Comparison of ENCODE assay signal across 8 cellular contexts in the genomic region with DNA sequence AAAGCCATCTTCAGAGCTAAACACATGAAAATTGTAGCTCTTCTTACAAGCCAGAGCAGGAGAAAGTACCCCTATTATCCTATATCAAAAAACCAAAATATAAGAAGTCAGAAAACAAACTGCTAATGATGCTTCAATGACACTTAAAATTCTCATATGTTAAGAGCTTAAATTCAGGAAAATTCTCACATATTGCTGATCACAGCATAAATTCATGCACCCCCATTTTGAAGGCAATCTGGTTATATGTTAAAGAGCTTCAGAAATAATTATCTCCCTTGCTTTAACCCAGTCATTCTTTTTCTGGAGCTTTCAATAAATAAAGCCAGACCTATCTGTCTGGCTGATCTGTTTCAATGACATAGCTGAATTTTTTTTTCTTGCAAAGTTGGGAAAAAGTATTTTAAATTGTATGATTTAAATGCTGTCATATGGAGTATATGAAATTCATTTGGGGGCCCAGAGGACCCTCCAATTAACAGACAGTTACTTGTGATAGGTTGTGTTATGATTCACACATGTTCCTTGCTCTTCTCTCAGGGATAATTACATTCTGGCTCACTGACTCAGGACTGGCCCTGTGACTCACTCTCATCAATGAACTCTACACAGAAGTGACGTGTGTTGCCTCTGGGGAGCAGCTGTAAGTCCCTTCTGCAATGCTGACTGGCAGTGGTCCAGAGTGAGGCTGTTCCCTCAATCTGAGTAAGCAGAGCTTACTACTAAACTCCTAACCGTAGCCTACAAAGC.
DNase-seq lines count a peak whose midpoint lies in the region; ATAC-seq and TF ChIP-seq lines count a peak whose summit lies in the region.

No MANE protein-coding gene starts in this region.

- H3K27ac ChIP-seq in left lung (peak overlapping the region in 1 of 2 donors; percentile 58), transverse colon (peak overlapping the region; percentile 53 to 65 (median 62))

- H3K9me3 ChIP-seq in left lung, result no peaks in the 10 kb centered on the region
- H3K9me3 ChIP-seq in transverse colon, result no peaks in the 10 kb centered on the region

- H3K36me3 ChIP-seq in left lung (no peaks in the 10 kb centered on the region), transverse colon (no peaks in the 10 kb centered on the region)

- DNase-seq in C1 segment of cervical spinal cord (lab: John Stamatoyannopoulos, UW) (peak in 10 of 14 donors; percentile 1 to 85 (median 31)), NCI-H82 treated with DMSO at 0.1 percent for 48 hours (lab: John Stamatoyannopoulos, UW; ENCODE audit: unreplicated experiment) (peak; percentile 69), cardiac fibroblast (ENCODE audit: low read depth in 2 of 2) (peak; percentile 100), left lung (peak in 1 of 2 donors; percentile 93), transverse colon (peak; percentile 79), GDM1 (lab: John Stamatoyannopoulos, UW) (no peak)

- 18% methylated on average over 2 of the region's 2 CpGs; no CpG with 5 or more reads in 1 of the 2 donors for WGBS in transverse colon (ENCODE audit: low coverage in 1 of 2), 2 donors

- no peak for TF ChIP-seq EP300 in transverse colon (IDR thresholded peaks at IDR 0.05; ENCODE audit: low read depth)

- H3K4me1 ChIP-seq in left lung (peaks cover 0 to 6% of the 10 kb centered on the region in 2 donors), transverse colon (peaks cover 0 to 5% (median 0%) of the 10 kb centered on the region in 4 donors)

- ATAC-seq in GM21367 (IDR thresholded peaks at IDR 0.05; ENCODE audit: unreplicated experiment) (peak; percentile 81), HG03575 (IDR thresholded peaks at IDR 0.05; ENCODE audit: extremely low read depth, insufficient number of reproducible peaks, low FRiP score, unreplicated experiment) (peak; percentile 84), left lung (peak; percentile 97)

- intact Hi-C loops in left lung (cut with DNase I) (no loop called here), transverse colon (cut with DNase I; ENCODE audit: low total_unique reads) (no loop called here)

- TF ChIP-seq CTCF in cardiac fibroblast (IDR thresholded peaks at IDR 0.05; ENCODE audit: low read depth, low read length) (no peak), left lung (IDR thresholded peaks at IDR 0.05) (no peak), transverse colon (IDR thresholded peaks at IDR 0.05) (no peak)

- H3K4me3 ChIP-seq in cardiac fibroblast (replicated peaks in 1 of 2; ENCODE audit: low read depth in 2 of 2, low read length in 2 of 2) (no peak overlapping the region), left lung (no peak overlapping the region), transverse colon (no peak overlapping the region)

- no peak for TF ChIP-seq POLR2A in transverse colon (IDR thresholded peaks at IDR 0.05)

- in situ Hi-C loops in transverse colon (cut with MboI; ENCODE audit: low pct_ligation_motif_present in 1 of 4, low pct_unique_long_range_greater_than_20kb in 1 of 4, low sequenced_read_pairs in 3 of 4), result no loop called here

- no peaks in the 10 kb centered on the region for H3K27me3 ChIP-seq in left lung
- H3K27me3 ChIP-seq in transverse colon, result no peaks in the 10 kb centered on the region
